ENCODE assay signal across 8 cellular contexts in genomic region chr10:132537713-132538020, GRCh38. TPM values are rescaled to one million over a fixed set of nuclear protein-coding genes. Genes with fewer than 3 reads are reported as not detected.
A peak's percentile ranks its signal among the peaks of the same experiment; 100 is the strongest.
DNase-seq lines count a peak whose midpoint lies in the region; ATAC-seq and TF ChIP-seq lines count a peak whose summit lies in the region.

Gene INPP5A (plus strand): TSS chr10:132537787. CDS start chr10:132538097, 310 bp downstream.

- no peak for DNase-seq in G401 (ENCODE audit: low spot score)
- no peak for DNase-seq in neural progenitor cell (ENCODE audit: low spot score)
- no peak for DNase-seq in SK-N-DZ (ENCODE audit: low spot score)
- no peak for DNase-seq in NCI-H2081 treated with DMSO at 0.1 percent for 48 hours (lab: John Stamatoyannopoulos, UW)
- DNase-seq in GF-D8 (lab: John Stamatoyannopoulos, UW), result no peak

- H3K27me3 ChIP-seq in esophagus (ENCODE audit: control insufficient read depth in 1 of 2, insufficient read depth in 2 of 2, low read length in 2 of 2) (no peaks in the 10 kb centered on the region), neural progenitor cell (peaks cover 9% of the 10 kb centered on the region)

- no peaks in the 10 kb centered on the region for H3K9me3 Mint-ChIP-seq in neural progenitor cell

- H3K27me3 Mint-ChIP-seq in neural progenitor cell (ENCODE audit: insufficient read depth, low read depth), result peaks cover 5% of the 10 kb centered on the region

- H3K4me1 ChIP-seq in esophagus (ENCODE audit: control insufficient read depth in 2 of 2, insufficient read depth in 2 of 2, low read length in 1 of 2) (peaks cover 6 to 15% of the 10 kb centered on the region in 2 donors), neural progenitor cell (peaks cover 30% of the 10 kb centered on the region)

- H3K9ac ChIP-seq in neural progenitor cell, result peak within 1 kb of the TSS; percentile 44

- H3K4me2 ChIP-seq in neural progenitor cell, result peak within 1 kb of the TSS; percentile 99

- H3K27ac Mint-ChIP-seq in neural progenitor cell, result peak within 1 kb of the TSS; percentile 72

- H3K79me2 ChIP-seq in neural progenitor cell (ENCODE audit: low read depth), result peaks cover 16% of the 10 kb centered on the region

- no peaks in the 10 kb centered on the region for H3F3A ChIP-seq in neural progenitor cell (ENCODE audit: low read depth)

- peaks cover 3% of the 10 kb centered on the region for H3K36me3 Mint-ChIP-seq in neural progenitor cell

- no peak for TF ChIP-seq CTCF in neural progenitor cell (IDR thresholded peaks at IDR 0.05)

- in situ Hi-C loops in G401 (cut with HindIII; ENCODE audit: low sequenced_read_pairs), result no loop called here

- peak within 1 kb of the TSS; percentile 84 for H2AFZ ChIP-seq in neural progenitor cell (replicated peaks)

- H3K27ac ChIP-seq in esophagus (ENCODE audit: low read depth in 2 of 2, low read length in 1 of 2) (peak within 1 kb of the TSS; percentile 83 to 84), neural progenitor cell (peak within 1 kb of the TSS; percentile 55)

- 0 to 1% methylated on average over 49 to 53 of the region's 53 CpGs for WGBS in esophagus, 2 donors

- peaks cover 36% of the 10 kb centered on the region for H4K20me1 ChIP-seq in neural progenitor cell (ENCODE audit: low read depth)

- H3K9me3 ChIP-seq in esophagus (ENCODE audit: control insufficient read depth in 2 of 2, insufficient read depth in 1 of 2, low read depth in 1 of 2, low read length in 1 of 2) (no peaks in the 10 kb centered on the region), neural progenitor cell (ENCODE audit: low read depth) (no peaks in the 10 kb centered on the region)

- H3K4me1 Mint-ChIP-seq in neural progenitor cell, result peaks cover 46% of the 10 kb centered on the region

- no peak for ATAC-seq in GM21737 (IDR thresholded peaks at IDR 0.05; ENCODE audit: unreplicated experiment)

- peak within 1 kb of the TSS; percentile 94 for H3K4me3 Mint-ChIP-seq in neural progenitor cell

- H3K4me3 ChIP-seq in esophagus (ENCODE audit: low read depth in 1 of 2, low read length in 2 of 2) (peak within 1 kb of the TSS; percentile 62 to 69), neural progenitor cell (peak within 1 kb of the TSS; percentile 76)

- H3K36me3 ChIP-seq in esophagus (ENCODE audit: control insufficient read depth in 2 of 2, insufficient read depth in 2 of 2, low read length in 1 of 2), result no peaks in the 10 kb centered on the region
- no peaks in the 10 kb centered on the region for H3K36me3 ChIP-seq in neural progenitor cell

TF ChIP-seq in PFSK-1, 5 proteins besides CTCF, POLR2A, EP300 and RAD21:
- TF ChIP-seq REST (IDR thresholded peaks at IDR 0.05; ENCODE audit: insufficient read depth in 1 of 2, low read depth in 2 of 2, low read length in 2 of 2) (no peak), SIN3A (IDR thresholded peaks at IDR 0.05; ENCODE audit: borderline replicate concordance, insufficient read depth, low read length) (no peak), POLR2AphosphoS5 (IDR thresholded peaks at IDR 0.05; ENCODE audit: low read depth, low read length) (peak; percentile 37; the same call in 1 of the 2 replicates), FOXP2 (optimal IDR thresholded peaks at IDR 0.05; ENCODE audit: borderline replicate concordance, extremely low read depth, extremely low read length, insufficient read depth) (no peak), TAF1 (IDR thresholded peaks at IDR 0.05; ENCODE audit: borderline replicate concordance, insufficient read depth, low read length) (no peak)

RNA-seq across cellular contexts. Expression of gene INPP5A, which starts in this region (rescaled TPM):
- 22.8 and 44.3 TPM in 2 replicates for total RNA-seq in G401 (2014; rRNA removed; shearing (Covaris generic))
- polyA plus RNA-seq in PFSK-1 (2012; ENCODE audit: insufficient read length, low read depth), result 16.9 TPM
- polyA plus RNA-seq in esophagus, result 10 to 100 TPM in 1 of 2 donors, 1 to 10 TPM in 1; 9.2 to 12.7 TPM
- 14.2 and 21.3 TPM in 2 replicates for total RNA-seq in neural progenitor cell (ENCODE audit: low replicate concordance)
- 23.6 and 25.3 TPM in 2 replicates for polyA plus RNA-seq in SK-N-DZ (2014; cell fraction: cytosol; rRNA removed)
- polyA plus RNA-seq in SK-N-DZ (2014; cell fraction: nucleus; rRNA removed), result 13.8 and 15.2 TPM in 2 replicates
